In the genomic region with DNA sequence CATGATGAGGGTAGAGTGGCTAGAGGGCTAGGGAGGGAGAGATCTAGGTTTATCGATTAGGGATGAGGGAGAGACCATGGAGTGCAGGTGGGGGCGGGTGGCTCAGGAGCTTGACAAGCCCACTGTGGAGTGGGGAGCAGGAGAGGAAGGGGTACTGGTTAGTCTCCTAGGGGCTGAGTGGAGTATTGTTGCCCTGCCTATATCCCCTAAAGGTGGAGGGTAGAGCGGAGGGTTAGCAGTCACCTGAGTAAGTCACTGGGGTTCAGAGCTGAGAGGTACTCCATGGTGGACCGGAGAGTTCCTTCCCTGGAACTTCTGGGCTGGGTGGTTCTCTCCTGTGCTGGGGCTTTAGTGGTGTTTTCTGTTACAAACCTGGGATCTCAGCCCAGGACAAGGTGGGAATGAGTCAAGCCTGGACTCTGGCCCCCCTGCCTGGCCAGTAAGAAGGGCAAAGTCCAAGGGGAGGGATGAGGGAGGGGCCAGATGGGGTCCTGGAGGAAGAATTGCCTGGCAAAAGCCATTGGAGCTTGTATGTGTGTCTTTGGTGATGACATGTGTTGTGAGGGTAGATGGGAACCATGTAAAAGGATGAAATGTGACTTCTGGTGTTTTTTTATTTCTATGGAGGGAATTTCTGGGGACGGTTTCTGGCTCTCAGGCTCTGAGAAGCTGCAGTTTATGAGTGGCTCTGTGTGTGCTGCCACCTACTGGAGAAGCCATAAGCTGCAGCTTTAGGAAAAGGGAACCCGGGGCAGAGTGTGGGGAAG, we compare ENCODE assay signal across 8 cellular contexts. TPM values are rescaled to one million over a fixed set of nuclear protein-coding genes. Genes with fewer than 3 reads are reported as not detected.
DNase-seq lines count a peak whose midpoint lies in the region; ATAC-seq and TF ChIP-seq lines count a peak whose summit lies in the region.

A gene with protein sequence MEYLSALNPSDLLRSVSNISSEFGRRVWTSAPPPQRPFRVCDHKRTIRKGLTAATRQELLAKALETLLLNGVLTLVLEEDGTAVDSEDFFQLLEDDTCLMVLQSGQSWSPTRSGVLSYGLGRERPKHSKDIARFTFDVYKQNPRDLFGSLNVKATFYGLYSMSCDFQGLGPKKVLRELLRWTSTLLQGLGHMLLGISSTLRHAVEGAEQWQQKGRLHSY (minus strand): TSS at position 403 of the 767 bp plus-strand sequence. CDS start 119 bp downstream, at position 284.

- 25% methylated on average over 6 of the region's 6 CpGs for WGBS in liver

- H3K4me1 ChIP-seq in colonic mucosa (peaks cover 8% of the 10 kb centered on the region), liver (ENCODE audit: control insufficient read depth in 4 of 4, insufficient read depth in 4 of 4, low read length in 3 of 4) (peaks cover 32 to 84% (median 73%) of the 10 kb centered on the region in 4 donors)

- no peaks in the 10 kb centered on the region for H3K9me3 Mint-ChIP-seq in stimulated activated effector memory CD8-positive, alpha-beta T cell treated with anti-CD3 and anti-CD28 coated beads, Interleukin-12 subunit alpha, Interleukin-12 subunit beta, amount 100 ng/mL, for 72 hours

- peak within 1 kb of the TSS; percentile 13 for H3K4me3 Mint-ChIP-seq in stimulated activated effector memory CD8-positive, alpha-beta T cell treated with anti-CD3 and anti-CD28 coated beads, Interleukin-12 subunit alpha, Interleukin-12 subunit beta, amount 100 ng/mL, for 72 hours

- H3K36me3 ChIP-seq in colonic mucosa (peaks cover 12% of the 10 kb centered on the region), liver (ENCODE audit: control insufficient read depth in 4 of 4, insufficient read depth in 3 of 4, low read depth in 1 of 4, low read length in 3 of 4) (peaks cover 4 to 32% (median 21%) of the 10 kb centered on the region in 4 donors)

- peak; percentile 31 for ATAC-seq in GM18502 (IDR thresholded peaks at IDR 0.05; ENCODE audit: poor library complexity, unreplicated experiment)
- ATAC-seq in stimulated activated effector memory CD8-positive, alpha-beta T cell treated with anti-CD3 and anti-CD28 coated beads, Interleukin-12 subunit alpha, Interleukin-12 subunit beta, amount 100 ng/mL, for 72 hours = no peak
- no peak for ATAC-seq in GM21528 (IDR thresholded peaks at IDR 0.05; ENCODE audit: low FRiP score, unreplicated experiment)

- H3K36me3 Mint-ChIP-seq in stimulated activated effector memory CD8-positive, alpha-beta T cell treated with anti-CD3 and anti-CD28 coated beads, Interleukin-12 subunit alpha, Interleukin-12 subunit beta, amount 100 ng/mL, for 72 hours = peaks cover 75% of the 10 kb centered on the region

- H3K4me1 Mint-ChIP-seq in stimulated activated effector memory CD8-positive, alpha-beta T cell treated with anti-CD3 and anti-CD28 coated beads, Interleukin-12 subunit alpha, Interleukin-12 subunit beta, amount 100 ng/mL, for 72 hours = peaks cover 53% of the 10 kb centered on the region

- peak within 1 kb of the TSS; percentile 58 for H3K27ac ChIP-seq in colonic mucosa
- H3K27ac ChIP-seq in liver (ENCODE audit: low read depth in 1 of 2, low read length in 2 of 2) = peak within 1 kb of the TSS; percentile 92 to 97

- H3K9ac ChIP-seq in colonic mucosa (ENCODE audit: low read depth in 2 of 2, low read length in 2 of 2) (peak within 1 kb of the TSS; percentile 2 to 45), liver (ENCODE audit: low read depth in 1 of 2, low read length in 2 of 2) (peak within 1 kb of the TSS; percentile 80 to 98)

- H3K27me3 ChIP-seq in colonic mucosa (no peaks in the 10 kb centered on the region), liver (ENCODE audit: control insufficient read depth in 4 of 4, insufficient read depth in 4 of 4, low read length in 3 of 4) (no peaks in the 10 kb centered on the region)

- DNase-seq in AG09319 (ENCODE audit: extremely low read depth, low read depth) (no peak), NCI-H2171 (lab: John Stamatoyannopoulos, UW) (peak; percentile 10), colonic mucosa (peak; percentile 87)
- DNase-seq in activated CD4-positive, alpha-beta T cell treated with anti-CD3 and anti-CD28 coated beads for 4 hours = peak; percentile 54 to 65
- peak in 1 of 2 donors; percentile 76 for DNase-seq in stimulated activated effector memory CD8-positive, alpha-beta T cell treated with anti-CD3 and anti-CD28 coated beads, Interleukin-12 subunit alpha, Interleukin-12 subunit beta, amount 100 ng/mL, for 72 hours (ENCODE audit: low spot score in 2 of 2)

- intact Hi-C loops in colonic mucosa (cut with DNase I) = no loop called here

- H3K4me3 ChIP-seq in colonic mucosa (no peak within 1 kb of the TSS), liver (ENCODE audit: low read depth in 1 of 3, low read length in 3 of 3) (peak within 1 kb of the TSS; percentile 55 to 78 (median 70))

- TF ChIP-seq CTCF in AG09319 (IDR thresholded peaks at IDR 0.05; ENCODE audit: low read depth, low read length) = peak; percentile 98
- TF ChIP-seq CTCF in colonic mucosa (IDR thresholded peaks at IDR 0.05) = peak; percentile 97
- peak; percentile 77 for TF ChIP-seq CTCF in liver (IDR thresholded peaks at IDR 0.05; ENCODE audit: low read depth, low read length, missing input control)

- peak; percentile 69 to 74 for TF ChIP-seq RAD21 in liver (IDR thresholded peaks at IDR 0.05)

- H3K27ac Mint-ChIP-seq in stimulated activated effector memory CD8-positive, alpha-beta T cell treated with anti-CD3 and anti-CD28 coated beads, Interleukin-12 subunit alpha, Interleukin-12 subunit beta, amount 100 ng/mL, for 72 hours = peak within 1 kb of the TSS; percentile 84

- H3K9me3 ChIP-seq in colonic mucosa (no peaks in the 10 kb centered on the region), liver (ENCODE audit: control insufficient read depth in 4 of 4, low read length in 3 of 4) (no peaks in the 10 kb centered on the region)

TF ChIP-seq in liver, 16 proteins besides CTCF, POLR2A, EP300 and RAD21 (continues in another document):
- TF ChIP-seq YY1 (IDR thresholded peaks at IDR 0.05) (peak; percentile 56), GABPA (IDR thresholded peaks at IDR 0.05 in 1 of 2, conservative IDR thresholded peaks at IDR 0.05 in 1 of 2) (peak in 1 of 2 donors; percentile 34), RXRA (IDR thresholded peaks at IDR 0.05) (peak; percentile 70 to 76), TAF1 (conservative IDR thresholded peaks at IDR 0.05) (peak; percentile 96), FOXA1 (IDR thresholded peaks at IDR 0.05) (peak; percentile 10), HNF4A (conservative IDR thresholded peaks at IDR 0.05) (peak; percentile 100), FOXA2 (IDR thresholded peaks at IDR 0.05) (peak; percentile 19), EGR1 (IDR thresholded peaks at IDR 0.05; ENCODE audit: low read depth in 2 of 2) (peak in 1 of 2 donors; percentile 30), SP1 (IDR thresholded peaks at IDR 0.05) (peak; percentile 98), NR2F2 (IDR thresholded peaks at IDR 0.05) (no peak), HNF4G (IDR thresholded peaks at IDR 0.05) (peak; percentile 99)
- TF ChIP-seq, protein P1, sequence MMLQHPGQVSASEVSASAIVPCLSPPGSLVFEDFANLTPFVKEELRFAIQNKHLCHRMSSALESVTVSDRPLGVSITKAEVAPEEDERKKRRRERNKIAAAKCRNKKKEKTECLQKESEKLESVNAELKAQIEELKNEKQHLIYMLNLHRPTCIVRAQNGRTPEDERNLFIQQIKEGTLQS (IDR thresholded peaks at IDR 0.05) = peak; percentile 96
- TF ChIP-seq, protein P2, sequence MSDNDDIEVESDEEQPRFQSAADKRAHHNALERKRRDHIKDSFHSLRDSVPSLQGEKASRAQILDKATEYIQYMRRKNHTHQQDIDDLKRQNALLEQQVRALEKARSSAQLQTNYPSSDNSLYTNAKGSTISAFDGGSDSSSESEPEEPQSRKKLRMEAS (IDR thresholded peaks at IDR 0.05) = no peak
- TF ChIP-seq, protein P3, sequence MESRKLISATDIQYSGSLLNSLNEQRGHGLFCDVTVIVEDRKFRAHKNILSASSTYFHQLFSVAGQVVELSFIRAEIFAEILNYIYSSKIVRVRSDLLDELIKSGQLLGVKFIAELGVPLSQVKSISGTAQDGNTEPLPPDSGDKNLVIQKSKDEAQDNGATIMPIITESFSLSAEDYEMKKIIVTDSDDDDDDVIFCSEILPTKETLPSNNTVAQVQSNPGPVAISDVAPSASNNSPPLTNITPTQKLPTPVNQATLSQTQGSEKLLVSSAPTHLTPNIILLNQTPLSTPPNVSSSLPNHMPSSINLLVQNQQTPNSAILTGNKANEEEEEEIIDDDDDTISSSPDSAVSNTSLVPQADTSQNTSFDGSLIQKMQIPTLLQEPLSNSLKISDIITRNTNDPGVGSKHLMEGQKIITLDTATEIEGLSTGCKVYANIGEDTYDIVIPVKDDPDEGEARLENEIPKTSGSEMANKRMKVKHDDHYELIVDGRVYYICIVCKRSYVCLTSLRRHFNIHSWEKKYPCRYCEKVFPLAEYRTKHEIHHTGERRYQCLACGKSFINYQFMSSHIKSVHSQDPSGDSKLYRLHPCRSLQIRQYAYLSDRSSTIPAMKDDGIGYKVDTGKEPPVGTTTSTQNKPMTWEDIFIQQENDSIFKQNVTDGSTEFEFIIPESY (IDR thresholded peaks at IDR 0.05) = peak; percentile 50
- TF ChIP-seq, protein P4, sequence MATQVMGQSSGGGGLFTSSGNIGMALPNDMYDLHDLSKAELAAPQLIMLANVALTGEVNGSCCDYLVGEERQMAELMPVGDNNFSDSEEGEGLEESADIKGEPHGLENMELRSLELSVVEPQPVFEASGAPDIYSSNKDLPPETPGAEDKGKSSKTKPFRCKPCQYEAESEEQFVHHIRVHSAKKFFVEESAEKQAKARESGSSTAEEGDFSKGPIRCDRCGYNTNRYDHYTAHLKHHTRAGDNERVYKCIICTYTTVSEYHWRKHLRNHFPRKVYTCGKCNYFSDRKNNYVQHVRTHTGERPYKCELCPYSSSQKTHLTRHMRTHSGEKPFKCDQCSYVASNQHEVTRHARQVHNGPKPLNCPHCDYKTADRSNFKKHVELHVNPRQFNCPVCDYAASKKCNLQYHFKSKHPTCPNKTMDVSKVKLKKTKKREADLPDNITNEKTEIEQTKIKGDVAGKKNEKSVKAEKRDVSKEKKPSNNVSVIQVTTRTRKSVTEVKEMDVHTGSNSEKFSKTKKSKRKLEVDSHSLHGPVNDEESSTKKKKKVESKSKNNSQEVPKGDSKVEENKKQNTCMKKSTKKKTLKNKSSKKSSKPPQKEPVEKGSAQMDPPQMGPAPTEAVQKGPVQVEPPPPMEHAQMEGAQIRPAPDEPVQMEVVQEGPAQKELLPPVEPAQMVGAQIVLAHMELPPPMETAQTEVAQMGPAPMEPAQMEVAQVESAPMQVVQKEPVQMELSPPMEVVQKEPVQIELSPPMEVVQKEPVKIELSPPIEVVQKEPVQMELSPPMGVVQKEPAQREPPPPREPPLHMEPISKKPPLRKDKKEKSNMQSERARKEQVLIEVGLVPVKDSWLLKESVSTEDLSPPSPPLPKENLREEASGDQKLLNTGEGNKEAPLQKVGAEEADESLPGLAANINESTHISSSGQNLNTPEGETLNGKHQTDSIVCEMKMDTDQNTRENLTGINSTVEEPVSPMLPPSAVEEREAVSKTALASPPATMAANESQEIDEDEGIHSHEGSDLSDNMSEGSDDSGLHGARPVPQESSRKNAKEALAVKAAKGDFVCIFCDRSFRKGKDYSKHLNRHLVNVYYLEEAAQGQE (IDR thresholded peaks at IDR 0.05) = peak; percentile 90

RNA-seq across cellular contexts. Expression of the gene that starts here (rescaled TPM):
- 10 to 100 TPM in 1 of 2 donors, 1 to 10 TPM in 1; 7.7 to 12.9 TPM for total RNA-seq in colonic mucosa
- 100 to 1,000 TPM in 1 of 2 donors, 10 to 100 TPM in 1; 32.1 to 142 TPM for total RNA-seq in liver
- 100 to 1,000 TPM; 176 to 312 TPM for polyA plus RNA-seq in liver
